Comparison of ENCODE assay signal across 1 cellular context in genomic region chr15:64141798-64142512, GRCh38.
TF ChIP-seq lines count a peak whose summit lies in the region.

No MANE protein-coding gene starts in this region.

TF ChIP-seq in GM23338, 12 proteins besides CTCF, POLR2A, EP300 and RAD21 (continued from another document):
- no peak for TF ChIP-seq ZNF462 (CRISPR knock-in tag; IDR thresholded peaks at IDR 0.05)
